10 cellular contexts compared by ENCODE assay signal in genomic region chr1:41795205-41795762, GRCh38.
DNase-seq lines count a peak whose midpoint lies in the region; ATAC-seq and TF ChIP-seq lines count a peak whose summit lies in the region.
"Had no signal": no experiment of that assay in that cellular context is flagged by ENCODE, and none has a peak within 500 bp of the region (broad histone marks: within the 10 kb centered on the region; RNA-seq: fewer than 3 reads in every experiment).

No MANE protein-coding gene starts in this region.

- ATAC-seq in GM19455 (IDR thresholded peaks at IDR 0.05; ENCODE audit: unreplicated experiment): no peak
- ATAC-seq: activated CD8-positive, alpha-beta T cell treated with anti-CD3 and anti-CD28 coated beads, Interleukin-2, amount 10 ng/mL, durations not matched to agents 7 days and 5 days had no signal

- TF ChIP-seq CTCF in HFF-Myc (IDR thresholded peaks at IDR 0.05; ENCODE audit: low read depth, low read length, missing control alignments) (peak; percentile 46), WI38 (IDR thresholded peaks at IDR 0.05; ENCODE audit: low read depth, low read length) (peak; percentile 44; the same call in 1 of the 2 replicates)

- H3K4me3 ChIP-seq in HFF-Myc (replicated peaks; ENCODE audit: low read depth, low read length) (no peak overlapping the region), WI38 (ENCODE audit: low read depth, low read length) (no peak overlapping the region)

- DNase-seq in AG08395 (ENCODE audit: low spot score): peak; percentile 31
- no peak for DNase-seq in HFF-Myc (ENCODE audit: extremely low read depth, low read depth)
- DNase-seq in iris pigment epithelial cell (ENCODE audit: low read depth): peak; percentile 74
- DNase-seq in NCI-H1105 (lab: John Stamatoyannopoulos, UW): no peak
- DNase-seq in NAMALWA (ENCODE audit: low spot score): no peak
- DNase-seq in hippocampal formation (lab: John Stamatoyannopoulos, UW): no peak
- DNase-seq: activated CD8-positive, alpha-beta T cell treated with anti-CD3 and anti-CD28 coated beads, Interleukin-2, amount 10 ng/mL, durations not matched to agents 7 days and 5 days; stimulated activated CD4-positive, alpha-beta T cell treated with anti-CD3 and anti-CD28 coated beads, Interleukin-4, amount 100 ng/mL, for 1 hour had no signal

Comparison
In these comparisons a context has a peak if more than half of its experiments do, and no peak if none do; other contexts are left out.
1. DNase-seq: peak in AG08395 (single experiment) and iris pigment epithelial cell (single experiment); none in HFF-Myc (single experiment), NCI-H1105 (single experiment), NAMALWA (single experiment) and hippocampal formation (0 of 2).